In genomic region chr2:70897203-70897976, GRCh38 we compare ENCODE assay signal across 17 cellular contexts. TPM values are rescaled to one million over a fixed set of nuclear protein-coding genes. Genes with fewer than 3 reads are reported as not detected.
"Had no signal": no experiment of that assay in that cellular context is flagged by ENCODE, and none has a peak within 500 bp of the region (broad histone marks: within the 10 kb centered on the region; RNA-seq: fewer than 3 reads in every experiment).

No MANE protein-coding gene starts in this region.

- FAIRE-seq: endometrium had no signal

- H3K9me3 Mint-ChIP-seq: activated B cell treated with CpG ODN at 0.5 μM for 24 hours; activated T-helper 17 cell treated with anti-CD3 and anti-CD28 coated beads, Interleukin-2, amount 50 U/mL, for 72 hours; T-helper 2 cell treated with Interferon-gamma antibody and Interleukin-4, amounts not matched to agents 5 μg/mL and 100 μg/mL, for 36 hours had no signal

- H3K4me3 Mint-ChIP-seq: activated B cell treated with CpG ODN at 0.5 μM for 24 hours; activated T-helper 17 cell treated with anti-CD3 and anti-CD28 coated beads, Interleukin-2, amount 50 U/mL, for 72 hours; nephron progenitor cell; T-helper 2 cell treated with Interferon-gamma antibody and Interleukin-4, amounts not matched to agents 5 μg/mL and 100 μg/mL, for 36 hours had no signal

- H3K27ac Mint-ChIP-seq: activated B cell treated with CpG ODN at 0.5 μM for 24 hours; activated T-helper 17 cell treated with anti-CD3 and anti-CD28 coated beads, Interleukin-2, amount 50 U/mL, for 72 hours; immature natural killer cell; nephron progenitor cell; T-helper 2 cell treated with Interferon-gamma antibody and Interleukin-4, amounts not matched to agents 5 μg/mL and 100 μg/mL, for 36 hours had no signal

- H3K9me3 ChIP-seq: ascending aorta, breast epithelium had no signal

- H3K36me3 ChIP-seq: ascending aorta, breast epithelium had no signal

- H3K4me1 ChIP-seq: breast epithelium had no signal

- H3K4me3 ChIP-seq: ascending aorta, breast epithelium, dorsolateral prefrontal cortex had no signal

- ATAC-seq: activated T-helper 17 cell treated with anti-CD3 and anti-CD28 coated beads, Interleukin-2, amount 50 U/mL, for 72 hours; esophagus mucosa had no signal

- H3K27ac ChIP-seq: ascending aorta, breast epithelium, dorsolateral prefrontal cortex had no signal

- DNase-seq: activated B cell treated with CpG ODN at 0.5 μM for 24 hours; activated CD4-positive, alpha-beta T cell treated with anti-CD3 and anti-CD28 coated beads for 48 hours; activated CD8-positive, alpha-beta memory T cell treated with anti-CD3 and anti-CD28 coated beads, Interleukin-2, amount 50 U/mL, for 48 hours; activated naive CD4-positive, alpha-beta T cell treated with Interleukin-2 at 50 U/mL for 16 hours; dorsolateral prefrontal cortex; foreskin fibroblast; immature natural killer cell; nephron progenitor cell; stimulated activated CD4-positive, alpha-beta T cell treated with anti-CD3 and anti-CD28 coated beads, Interleukin-12 subunit alpha, Interleukin-12 subunit beta, amount 100 ng/mL, for 4 hours; stimulated activated CD4-positive, alpha-beta T cell treated with anti-CD3 and anti-CD28 coated beads, Interleukin-2, amount 100 ng/mL, for 24 hours had no signal

RNA-seq across cellular contexts. Expression of gene VAX2, which starts 3.0 kb away (rescaled TPM):
- total RNA-seq: activated B cell treated with CpG ODN at 0.5 μM for 24 hours; activated T-helper 17 cell treated with anti-CD3 and anti-CD28 coated beads, Interleukin-2, amount 50 U/mL, for 72 hours; urinary bladder had no signal
- polyA plus RNA-seq: immature natural killer cell had no signal

RNA-seq across cellular contexts. Expression of gene ATP6V1B1, which starts 38.3 kb away (rescaled TPM):
- total RNA-seq: activated B cell treated with CpG ODN at 0.5 μM for 24 hours; activated T-helper 17 cell treated with anti-CD3 and anti-CD28 coated beads, Interleukin-2, amount 50 U/mL, for 72 hours; ascending aorta had no signal
- polyA plus RNA-seq: immature natural killer cell had no signal
